In the genomic region with DNA sequence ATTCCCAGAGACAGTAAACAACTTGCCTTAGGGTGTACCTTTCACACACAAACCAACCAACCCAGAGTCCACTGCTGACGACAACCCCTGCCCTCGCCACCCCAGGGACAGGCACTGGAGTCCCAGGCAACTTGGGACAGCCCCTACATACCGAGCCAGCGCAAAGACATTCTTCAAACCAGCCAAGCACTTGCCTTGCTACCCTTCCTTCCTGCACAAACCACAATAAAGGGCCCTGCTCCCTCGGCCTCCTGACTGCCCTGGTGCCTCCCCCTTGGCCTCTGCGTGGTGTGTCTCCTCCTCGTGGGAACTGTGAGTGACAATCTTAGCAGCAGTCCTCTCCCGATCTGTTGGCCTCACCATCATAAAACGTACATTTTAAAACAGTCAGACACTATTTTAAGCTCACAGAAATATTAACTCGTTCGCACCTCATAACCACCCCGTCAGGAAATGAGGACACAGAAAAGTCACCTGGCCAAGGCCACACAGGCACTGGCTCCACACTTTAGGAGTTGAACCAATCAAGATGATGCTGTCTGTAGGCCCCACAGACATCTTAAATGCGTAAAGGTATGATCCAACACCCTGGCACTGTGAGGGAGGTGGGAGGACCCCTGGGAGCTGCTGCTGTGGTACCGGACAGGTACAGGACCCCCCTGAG, we compare ENCODE assay signal across 19 cellular contexts.
DNase-seq lines count a peak whose midpoint lies in the region; ATAC-seq and TF ChIP-seq lines count a peak whose summit lies in the region.
"Had no signal": no experiment of that assay in that cellular context is flagged by ENCODE, and none has a peak within 500 bp of the region (broad histone marks: within the 10 kb centered on the region; RNA-seq: fewer than 3 reads in every experiment).

No MANE protein-coding gene starts in this region.

- H3K9me3 ChIP-seq in spleen, result no peaks in the 10 kb centered on the region
- H3K9me3 ChIP-seq: colonic mucosa had no signal

- no peak for DNase-seq in effector memory CD8-positive, alpha-beta T cell
- peak; percentile 61 for DNase-seq in spleen
- no peak for DNase-seq in AG20443 (ENCODE audit: low spot score)
- DNase-seq in SKM-1 (lab: John Stamatoyannopoulos, UW; ENCODE audit: unreplicated experiment), result no peak
- no peak for DNase-seq in NCI-H2196 (lab: John Stamatoyannopoulos, UW; ENCODE audit: unreplicated experiment)
- no peak for DNase-seq in hepatic stellate cell (ENCODE audit: low spot score)
- DNase-seq: activated T-cell treated with anti-CD3 and anti-CD28 coated beads for 4 hours; amniotic stem cell; C1 segment of cervical spinal cord; colonic mucosa; MV-4-11; NCI-H2171 treated with DMSO at 0.1 percent for 48 hours; stimulated activated CD4-positive, alpha-beta T cell treated with anti-CD3 and anti-CD28 coated beads, Interleukin-4, amount 100 ng/mL, for 24 hours; stimulated activated naive CD4-positive, alpha-beta T cell treated with Interleukin-2 at 50 U/mL for 16 hours; WERI-Rb-1 had no signal

- no peak overlapping the region for H3K27ac ChIP-seq in spleen
- H3K27ac ChIP-seq: colonic mucosa, WERI-Rb-1 had no signal

- peaks cover 6 to 8% of the 10 kb centered on the region in 2 donors for H3K4me1 Mint-ChIP-seq in effector memory CD8-positive, alpha-beta T cell (ENCODE audit: low read depth in 2 of 2)

- H3K9me3 Mint-ChIP-seq in effector memory CD8-positive, alpha-beta T cell, result no peaks in the 10 kb centered on the region
- H3K9me3 Mint-ChIP-seq: nephron had no signal

- no peaks in the 10 kb centered on the region for H3K27me3 ChIP-seq in spleen (replicated peaks in 1 of 7)
- H3K27me3 ChIP-seq: colonic mucosa had no signal

- no peaks in the 10 kb centered on the region for H3K36me3 ChIP-seq in spleen
- H3K36me3 ChIP-seq: colonic mucosa, WERI-Rb-1 had no signal

- peak; percentile 55 for ATAC-seq in GM18520 (IDR thresholded peaks at IDR 0.05; ENCODE audit: unreplicated experiment)
- ATAC-seq in HG03108 (IDR thresholded peaks at IDR 0.05; ENCODE audit: unreplicated experiment), result peak; percentile 67
- ATAC-seq in effector memory CD8-positive, alpha-beta T cell (replicated peaks), result peak; percentile 46

- peaks cover 0 to 34% (median 21%) of the 10 kb centered on the region in 6 donors for H3K4me1 ChIP-seq in spleen
- H3K4me1 ChIP-seq: colonic mucosa had no signal

- intact Hi-C loops in spleen (cut with DNase I; ENCODE audit: low total_unique reads), result no loop called here

- no peak overlapping the region for H3K4me3 Mint-ChIP-seq in effector memory CD8-positive, alpha-beta T cell
- H3K4me3 Mint-ChIP-seq: nephron had no signal

- 27 to 41% (median 39%) methylated on average over 12 to 14 of the region's 14 CpGs for WGBS in spleen, 5 donors

- H3K27me3 Mint-ChIP-seq in effector memory CD8-positive, alpha-beta T cell, result no peaks in the 10 kb centered on the region

- H3K27ac Mint-ChIP-seq in effector memory CD8-positive, alpha-beta T cell, result no peak overlapping the region
- H3K27ac Mint-ChIP-seq: nephron had no signal

- no peak for TF ChIP-seq POLR2A in spleen (IDR thresholded peaks at IDR 0.05)

- no peak overlapping the region for H3K4me3 ChIP-seq in spleen
- H3K4me3 ChIP-seq: colonic mucosa, lung had no signal

- no peak for TF ChIP-seq CTCF in spleen (IDR thresholded peaks at IDR 0.05 in 8 of 11, conservative IDR thresholded peaks at IDR 0.05 in 3 of 11)

- H3K36me3 Mint-ChIP-seq in effector memory CD8-positive, alpha-beta T cell (ENCODE audit: insufficient read depth), result peaks cover 3% of the 10 kb centered on the region
